9 cellular contexts compared by ENCODE assay signal in the genomic region with DNA sequence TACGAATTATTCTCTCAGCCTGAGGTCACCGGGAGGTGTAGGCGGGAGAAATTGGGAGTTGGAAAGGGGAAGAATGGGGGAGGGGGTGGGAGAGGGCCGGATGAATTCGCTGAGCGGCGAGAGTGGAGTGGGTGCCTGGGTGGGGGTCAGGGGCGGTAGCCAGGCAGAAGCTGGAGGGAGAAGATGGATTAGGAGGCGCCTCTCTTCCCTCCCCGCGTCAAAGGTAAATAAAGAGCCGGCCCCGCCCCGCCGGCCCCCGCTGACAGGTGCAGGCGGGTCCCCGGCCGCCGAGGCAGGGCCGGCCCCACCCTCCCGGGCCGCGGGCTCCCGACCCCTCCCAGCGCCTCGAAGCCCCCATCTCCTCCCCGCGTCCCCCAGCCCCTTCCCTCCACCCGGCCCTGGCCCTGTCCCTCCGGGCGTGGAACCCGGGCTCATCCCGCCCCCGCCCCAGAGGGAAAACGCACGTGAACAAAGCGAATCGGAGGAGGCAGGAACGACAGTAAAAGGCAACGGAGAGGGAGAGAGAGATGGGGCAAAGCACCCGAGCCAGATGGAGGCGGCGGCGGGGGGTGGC. TPM values are rescaled to one million over a fixed set of nuclear protein-coding genes. Genes with fewer than 3 reads are reported as not detected.
A peak's percentile ranks its signal among the peaks of the same experiment; 100 is the strongest.
DNase-seq lines count a peak whose midpoint lies in the region; ATAC-seq, FAIRE-seq and TF ChIP-seq lines count a peak whose summit lies in the region.
"Had no signal": no experiment of that assay in that cellular context is flagged by ENCODE, and none has a peak within 500 bp of the region (broad histone marks: within the 10 kb centered on the region; RNA-seq: fewer than 3 reads in every experiment).

No MANE protein-coding gene starts in this region.

- no peak overlapping the region for H2AFZ ChIP-seq in keratinocyte (ENCODE audit: control insufficient read depth, low read length)

- no peak for TF ChIP-seq POLR2A in testis (IDR thresholded peaks at IDR 0.05)

- no peak overlapping the region for H3K9ac ChIP-seq in keratinocyte (ENCODE audit: control insufficient read depth, extremely low read depth, insufficient read depth, low read length)

- H3K9me3 ChIP-seq in keratinocyte (ENCODE audit: control insufficient read depth, low read depth, low read length) (no peaks in the 10 kb centered on the region), testis (no peaks in the 10 kb centered on the region)

- POLR2A ChIA-PET in activated CD4-positive, alpha-beta T cell treated with anti-CD3 and anti-CD28 coated beads, Interleukin-2, amount 10 ng/mL, durations not matched to agents 7 days and 5 days (lab: Charles Lee) = no interaction called here

- peak; percentile 27 for ATAC-seq in activated T-helper 17 cell treated with anti-CD3 and anti-CD28 coated beads, Interleukin-2, amount 50 U/mL, for 72 hours (replicated peaks)
- no peak for ATAC-seq in HG03095 (IDR thresholded peaks at IDR 0.05; ENCODE audit: unreplicated experiment)

- H3K36me3 Mint-ChIP-seq in activated CD4-positive, alpha-beta T cell treated with anti-CD3 and anti-CD28 coated beads, Interleukin-2, amount 10 ng/mL, durations not matched to agents 7 days and 5 days (ENCODE audit: low read depth) = no peaks in the 10 kb centered on the region
- H3K36me3 Mint-ChIP-seq in activated T-helper 17 cell treated with anti-CD3 and anti-CD28 coated beads, Interleukin-2, amount 50 U/mL, for 72 hours (ENCODE audit: low read depth) = no peaks in the 10 kb centered on the region

- intact Hi-C loops in testis (cut with DNase I; ENCODE audit: low total_unique reads) = no loop called here

- CTCF ChIA-PET in activated CD4-positive, alpha-beta T cell treated with anti-CD3 and anti-CD28 coated beads, Interleukin-2, amount 10 ng/mL, durations not matched to agents 7 days and 5 days (lab: Charles Lee) = interaction anchor here (1.7 to 2.0 kb wide), 2 partner anchors 16 to 18 kb away, joined by 6 to 8 read pairs; no protein-coding TSS in a partner anchor

- H3K36me3 ChIP-seq in keratinocyte (ENCODE audit: control insufficient read depth in 2 of 2, extremely low read depth in 1 of 2, insufficient read depth in 2 of 2, low read length in 2 of 2) (no peaks in the 10 kb centered on the region), testis (ENCODE audit: low read depth, missing control alignments) (no peaks in the 10 kb centered on the region)

- no peaks in the 10 kb centered on the region for H3K9me1 ChIP-seq in keratinocyte (ENCODE audit: control insufficient read depth, extremely low read depth, insufficient read depth, low read length)

- no peaks in the 10 kb centered on the region for H3K9me3 Mint-ChIP-seq in activated CD4-positive, alpha-beta T cell treated with anti-CD3 and anti-CD28 coated beads, Interleukin-2, amount 10 ng/mL, durations not matched to agents 7 days and 5 days
- no peaks in the 10 kb centered on the region for H3K9me3 Mint-ChIP-seq in activated T-helper 17 cell treated with anti-CD3 and anti-CD28 coated beads, Interleukin-2, amount 50 U/mL, for 72 hours

- 0 to 4% methylated on average over 28 to 31 of the region's 45 CpGs for WGBS in testis, 2 donors

- DNase-seq in activated CD4-positive, alpha-beta T cell treated with anti-CD3 and anti-CD28 coated beads, Interleukin-2, amount 10 ng/mL, durations not matched to agents 7 days and 5 days = no peak
- no peak for DNase-seq in activated CD4-positive, alpha-beta T cell treated with anti-CD3 and anti-CD28 coated beads for 4 hours
- no peak for DNase-seq in keratinocyte (ENCODE audit: low read depth, low spot score)
- no peak for DNase-seq in testis
- no peak for DNase-seq in 8988T
- DNase-seq in glomerular visceral epithelial cell (ENCODE audit: extremely low spot score) = no peak

- no peaks in the 10 kb centered on the region for H3K4me1 ChIP-seq in keratinocyte (ENCODE audit: control insufficient read depth, extremely low read depth, insufficient read depth, low read length)
- peaks cover 5% of the 10 kb centered on the region for H3K4me1 ChIP-seq in testis

- no peaks in the 10 kb centered on the region for H3K79me2 ChIP-seq in keratinocyte (ENCODE audit: control insufficient read depth, insufficient read depth, low read length)

- peak overlapping the region in 1 of 3 experiments; percentile 33 for H3K4me3 ChIP-seq in keratinocyte (ENCODE audit: control insufficient read depth in 2 of 3, extremely low read depth in 1 of 3, insufficient read depth in 2 of 3, low read depth in 1 of 3, low read length in 3 of 3)
- peak overlapping the region; percentile 45 to 57 for H3K4me3 ChIP-seq in testis

- peaks cover 61% of the 10 kb centered on the region for H3K27me3 ChIP-seq in keratinocyte (ENCODE audit: control insufficient read depth, extremely low read depth, insufficient read depth, low read length)
- no peaks in the 10 kb centered on the region for H3K27me3 ChIP-seq in testis

- peak overlapping the region; percentile 78 for H3K4me3 Mint-ChIP-seq in activated CD4-positive, alpha-beta T cell treated with anti-CD3 and anti-CD28 coated beads, Interleukin-2, amount 10 ng/mL, durations not matched to agents 7 days and 5 days
- peak overlapping the region; percentile 75 for H3K4me3 Mint-ChIP-seq in activated T-helper 17 cell treated with anti-CD3 and anti-CD28 coated beads, Interleukin-2, amount 50 U/mL, for 72 hours

- dilution Hi-C loops in keratinocyte (cut with MboI; ENCODE audit: extremely low pct_ligation_motif_present, low sequenced_read_pairs) = no loop called here

- peaks cover 66% of the 10 kb centered on the region for H3K27me3 Mint-ChIP-seq in activated CD4-positive, alpha-beta T cell treated with anti-CD3 and anti-CD28 coated beads, Interleukin-2, amount 10 ng/mL, durations not matched to agents 7 days and 5 days
- H3K27me3 Mint-ChIP-seq in activated T-helper 17 cell treated with anti-CD3 and anti-CD28 coated beads, Interleukin-2, amount 50 U/mL, for 72 hours = peaks cover 20% of the 10 kb centered on the region

- H3K4me1 Mint-ChIP-seq in activated CD4-positive, alpha-beta T cell treated with anti-CD3 and anti-CD28 coated beads, Interleukin-2, amount 10 ng/mL, durations not matched to agents 7 days and 5 days = peaks cover 8% of the 10 kb centered on the region
- peaks cover 7% of the 10 kb centered on the region for H3K4me1 Mint-ChIP-seq in activated T-helper 17 cell treated with anti-CD3 and anti-CD28 coated beads, Interleukin-2, amount 50 U/mL, for 72 hours

- no peak overlapping the region for H3K27ac Mint-ChIP-seq in activated CD4-positive, alpha-beta T cell treated with anti-CD3 and anti-CD28 coated beads, Interleukin-2, amount 10 ng/mL, durations not matched to agents 7 days and 5 days
- no peak overlapping the region for H3K27ac Mint-ChIP-seq in activated T-helper 17 cell treated with anti-CD3 and anti-CD28 coated beads, Interleukin-2, amount 50 U/mL, for 72 hours

- TF ChIP-seq CTCF in keratinocyte (optimal IDR thresholded peaks at IDR 0.05 in 1 of 3, IDR thresholded peaks at IDR 0.05 in 1 of 3, conservative IDR thresholded peaks at IDR 0.05 in 1 of 3; ENCODE audit: extremely low read depth in 1 of 3, insufficient read depth in 2 of 3, low read length in 3 of 3) (no peak), testis (IDR thresholded peaks at IDR 0.05) (no peak)

- no peak for FAIRE-seq in keratinocyte (lab: Jason Lieb, UNC)
- FAIRE-seq: G401.6 had no signal

- H3K4me2 ChIP-seq in keratinocyte (ENCODE audit: control insufficient read depth, extremely low read depth, insufficient read depth, low read depth, low read length) = peak overlapping the region; percentile 60

- H3K27ac ChIP-seq in keratinocyte (ENCODE audit: control insufficient read depth, insufficient read depth, low read length) (no peak overlapping the region), testis (no peak overlapping the region)

- no peaks in the 10 kb centered on the region for H4K20me1 ChIP-seq in keratinocyte (ENCODE audit: control insufficient read depth, extremely low read depth, insufficient read depth, low read length)

RNA-seq across cellular contexts. Expression of a gene that starts 0.9 kb away (rescaled TPM):
- total RNA-seq in activated CD4-positive, alpha-beta T cell treated with anti-CD3 and anti-CD28 coated beads, Interleukin-2, amount 10 ng/mL, durations not matched to agents 7 days and 5 days = under 1 TPM; 0.29 to 0.30 TPM
- 1 to 10 TPM in 1 of 2 donors, under 1 TPM in 1; 0.85 to 1.1 TPM for total RNA-seq in activated T-helper 17 cell treated with anti-CD3 and anti-CD28 coated beads, Interleukin-2, amount 50 U/mL, for 72 hours
- polyA plus RNA-seq in keratinocyte (0.12 to 0.24 TPM (median 0.21 TPM) in 3 replicates), testis (ENCODE audit: insufficient read depth, low read depth, low replicate concordance) (1.2 TPM)
- not detected for polyA plus RNA-seq in keratinocyte (2011; ENCODE audit: low read depth)
- 0.12 and 0.16 TPM in 2 replicates for polyA plus RNA-seq in keratinocyte (2011; cell fraction: cytosol; rRNA removed)
- polyA plus RNA-seq in keratinocyte (2011; cell fraction: nucleus; rRNA removed) = 0.23 and 0.28 TPM in 2 replicates
- polyA plus RNA-seq in keratinocyte (2012; ENCODE audit: low replicate concordance) = 0.09 TPM in 1 of 2 replicates, not detected in the other
- polyA minus RNA-seq in keratinocyte = 0.20 to 0.43 TPM (median 0.38 TPM) in 3 replicates
- not detected for polyA minus RNA-seq in keratinocyte (2011; cell fraction: cytosol; rRNA and poly(A)+ RNA removed)
- 0.21 and 0.23 TPM in 2 replicates for polyA minus RNA-seq in keratinocyte (2011; cell fraction: nucleus; rRNA and poly(A)+ RNA removed)
- total RNA-seq in testis = 1 to 10 TPM; 1.2 TPM

RNA-seq across cellular contexts. Expression of a gene that starts 19.5 kb away (rescaled TPM):
- 100 to 1,000 TPM; 189 TPM for total RNA-seq in activated CD4-positive, alpha-beta T cell treated with anti-CD3 and anti-CD28 coated beads, Interleukin-2, amount 10 ng/mL, durations not matched to agents 7 days and 5 days
- 100 to 1,000 TPM; 116 to 146 TPM for total RNA-seq in activated T-helper 17 cell treated with anti-CD3 and anti-CD28 coated beads, Interleukin-2, amount 50 U/mL, for 72 hours
- polyA plus RNA-seq in keratinocyte (17.6 to 77.8 TPM (median 22.5 TPM) in 3 replicates), testis (ENCODE audit: insufficient read depth, low read depth, low replicate concordance) (190 TPM)
- 43.5 TPM for polyA plus RNA-seq in keratinocyte (2011; ENCODE audit: low read depth)
- 58.1 and 116 TPM in 2 replicates for polyA plus RNA-seq in keratinocyte (2011; cell fraction: cytosol; rRNA removed)
- 102 and 140 TPM in 2 replicates for polyA plus RNA-seq in keratinocyte (2011; cell fraction: nucleus; rRNA removed)
- polyA plus RNA-seq in keratinocyte (2012; ENCODE audit: low replicate concordance) = 129 and 217 TPM in 2 replicates
- 42.3 to 427 TPM (median 56.3 TPM) in 3 replicates for polyA minus RNA-seq in keratinocyte
- polyA minus RNA-seq in keratinocyte (2011; cell fraction: cytosol; rRNA and poly(A)+ RNA removed) = 202 TPM
- 53.6 and 67.5 TPM in 2 replicates for polyA minus RNA-seq in keratinocyte (2011; cell fraction: nucleus; rRNA and poly(A)+ RNA removed)
- total RNA-seq in testis = 100 to 1,000 TPM; 164 to 222 TPM

RNA-seq across cellular contexts. Expression of a gene that starts 45.7 kb away (rescaled TPM):
- total RNA-seq in activated CD4-positive, alpha-beta T cell treated with anti-CD3 and anti-CD28 coated beads, Interleukin-2, amount 10 ng/mL, durations not matched to agents 7 days and 5 days = under 1 TPM in 1 of 2 experiments, not detected in 1; 0.06 TPM
- under 1 TPM in 1 of 2 donors, not detected in 1; 0.11 TPM for total RNA-seq in activated T-helper 17 cell treated with anti-CD3 and anti-CD28 coated beads, Interleukin-2, amount 50 U/mL, for 72 hours
- 0.03 to 0.05 TPM in 2 of 3 replicates, not detected in the other for polyA plus RNA-seq in keratinocyte
- polyA plus RNA-seq in keratinocyte (2011; ENCODE audit: low read depth) = not detected
- polyA plus RNA-seq in keratinocyte (2011; cell fraction: cytosol; rRNA removed) = not detected in 2 replicates
- polyA plus RNA-seq in keratinocyte (2011; cell fraction: nucleus; rRNA removed) = 0.05 TPM in 2 replicates
- 0.08 TPM in 1 of 2 replicates, not detected in the other for polyA plus RNA-seq in keratinocyte (2012; ENCODE audit: low replicate concordance)
- polyA minus RNA-seq in keratinocyte = 0.43 TPM in 1 of 3 replicates, not detected in the others
- polyA minus RNA-seq in keratinocyte (2011; cell fraction: cytosol; rRNA and poly(A)+ RNA removed) = not detected
- polyA minus RNA-seq in keratinocyte (2011; cell fraction: nucleus; rRNA and poly(A)+ RNA removed) = not detected in 2 replicates
- 1 to 10 TPM; 1.1 to 1.4 TPM for total RNA-seq in testis
- polyA plus RNA-seq in testis (ENCODE audit: insufficient read depth, low read depth, low replicate concordance) = 2.7 TPM

RNA-seq across cellular contexts. Expression of a gene that starts 47.0 kb away (rescaled TPM):
- 10 to 100 TPM; 10.0 to 11.4 TPM for total RNA-seq in activated CD4-positive, alpha-beta T cell treated with anti-CD3 and anti-CD28 coated beads, Interleukin-2, amount 10 ng/mL, durations not matched to agents 7 days and 5 days
- total RNA-seq in activated T-helper 17 cell treated with anti-CD3 and anti-CD28 coated beads, Interleukin-2, amount 50 U/mL, for 72 hours = 1 to 10 TPM in 1 of 2 donors, under 1 TPM in 1; 0.65 to 1.8 TPM
- polyA plus RNA-seq in keratinocyte = 24.6 to 37.1 TPM (median 31.9 TPM) in 3 replicates
- polyA plus RNA-seq in keratinocyte (2011; ENCODE audit: low read depth) = 20.1 TPM
- 9.5 and 11.8 TPM in 2 replicates for polyA plus RNA-seq in keratinocyte (2011; cell fraction: cytosol; rRNA removed)
- 51.7 and 60.6 TPM in 2 replicates for polyA plus RNA-seq in keratinocyte (2011; cell fraction: nucleus; rRNA removed)
- 23.0 and 34.4 TPM in 2 replicates for polyA plus RNA-seq in keratinocyte (2012; ENCODE audit: low replicate concordance)
- 44.3 to 50.0 TPM (median 49.9 TPM) in 3 replicates for polyA minus RNA-seq in keratinocyte
- 21.5 TPM for polyA minus RNA-seq in keratinocyte (2011; cell fraction: cytosol; rRNA and poly(A)+ RNA removed)
- 40.5 and 44.2 TPM in 2 replicates for polyA minus RNA-seq in keratinocyte (2011; cell fraction: nucleus; rRNA and poly(A)+ RNA removed)
- 1 to 10 TPM; 5.9 to 8.5 TPM for total RNA-seq in testis
- polyA plus RNA-seq in testis (ENCODE audit: insufficient read depth, low read depth, low replicate concordance) = 9.8 TPM
